ENCODE assay signal across 26 cellular contexts in the genomic region with DNA sequence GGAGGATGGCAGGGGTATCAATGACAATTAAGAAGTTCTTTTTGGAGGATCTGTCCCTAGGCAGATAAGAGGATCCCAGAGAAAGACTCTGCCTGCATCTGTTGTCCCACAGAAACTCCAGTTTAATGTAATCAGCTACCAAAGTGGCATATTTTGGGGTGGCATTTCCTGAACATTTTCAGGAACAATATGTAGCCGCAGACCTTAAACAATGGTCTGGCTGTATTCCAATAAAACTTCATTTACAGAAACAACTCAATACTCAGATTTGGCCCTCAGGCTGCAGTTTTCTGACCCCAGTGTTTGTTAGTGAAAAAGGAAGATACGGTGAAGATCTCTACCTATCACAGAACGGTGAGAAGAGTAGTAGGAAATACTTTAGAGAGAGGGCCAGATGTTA. TPM values are rescaled to one million over a fixed set of nuclear protein-coding genes. Genes with fewer than 3 reads are reported as not detected.
DNase-seq lines count a peak whose midpoint lies in the region; FAIRE-seq and TF ChIP-seq lines count a peak whose summit lies in the region.
"Had no signal": no experiment of that assay in that cellular context is flagged by ENCODE, and none has a peak within 500 bp of the region (broad histone marks: within the 10 kb centered on the region; RNA-seq: fewer than 3 reads in every experiment).

No MANE protein-coding gene starts in this region.

- no peaks in the 10 kb centered on the region for H3K27me3 ChIP-seq in BLaER1 treated with 17β-estradiol and CSF1 and Interleukin-3, amounts not matched to agents 10 nM and 100 nM
- H3K27me3 ChIP-seq in osteoblast (ENCODE audit: insufficient read depth, low read length), result no peaks in the 10 kb centered on the region
- H3K27me3 ChIP-seq in mesendoderm (ENCODE audit: insufficient read depth, low read length, poor library complexity), result no peaks in the 10 kb centered on the region
- H3K27me3 ChIP-seq: Peyer's patch had no signal

- H2BK120ac ChIP-seq in mesendoderm (ENCODE audit: low read depth, low read length), result no peak overlapping the region

- no peaks in the 10 kb centered on the region for H4K20me1 ChIP-seq in BLaER1 treated with 17β-estradiol and CSF1 and Interleukin-3, amounts not matched to agents 10 nM and 100 nM
- no peaks in the 10 kb centered on the region for H4K20me1 ChIP-seq in osteoblast (ENCODE audit: insufficient read depth, low read length)

- H3K4me1 ChIP-seq in BLaER1 treated with 17β-estradiol and CSF1 and Interleukin-3, amounts not matched to agents 10 nM and 100 nM, result peaks cover 64 to 74% (median 68%) of the 10 kb centered on the region in 10 experiments
- H3K4me1 ChIP-seq in osteoblast (ENCODE audit: insufficient read depth, low read length) (peaks cover 5% of the 10 kb centered on the region), mesendoderm (ENCODE audit: control insufficient read depth, low read depth, low read length) (peaks cover 7% of the 10 kb centered on the region)

- no peak overlapping the region for H3K23ac ChIP-seq in mesendoderm (ENCODE audit: low read length)

- no peak overlapping the region for H4K5ac ChIP-seq in mesendoderm (ENCODE audit: low read length)

- no peak for TF ChIP-seq CTCF in osteoblast (IDR thresholded peaks at IDR 0.05; ENCODE audit: extremely low read depth, low read depth, low read length)

- no peak for FAIRE-seq in GM12892 (lab: Jason Lieb, UNC)
- FAIRE-seq: GM18507, H54, HepG2 had no signal

- TF ChIP-seq POLR2A in GM12892 (IDR thresholded peaks at IDR 0.05; ENCODE audit: low read depth, low read length), result no peak

- no peak overlapping the region for H3K56ac ChIP-seq in mesendoderm (ENCODE audit: low read length)

- no CpG with 5 or more reads among the region's 3 CpGs for WGBS in mesendoderm (ENCODE audit: extremely low coverage, insufficient coverage, low lambda C conversion rate)

- no peaks in the 10 kb centered on the region for H3K79me2 ChIP-seq in osteoblast (ENCODE audit: insufficient read depth, low read length)
- no peaks in the 10 kb centered on the region for H3K79me2 ChIP-seq in mesendoderm (ENCODE audit: control insufficient read depth, insufficient read depth, low read length)

- H3K27ac ChIP-seq in BLaER1 treated with 17β-estradiol and CSF1 and Interleukin-3, amounts not matched to agents 10 nM and 100 nM, result no peak overlapping the region; a peak in 2 of 22 replicates
- H3K27ac ChIP-seq in osteoblast (ENCODE audit: low read depth, low read length) (no peak overlapping the region), mesendoderm (ENCODE audit: low read depth, low read length) (no peak overlapping the region)
- H3K27ac ChIP-seq: A549, Peyer's patch had no signal

- H3K4me2 ChIP-seq in BLaER1 treated with 17β-estradiol and CSF1 and Interleukin-3, amounts not matched to agents 10 nM and 100 nM, result peak overlapping the region; percentile 50 to 76 (median 66)
- no peak overlapping the region for H3K4me2 ChIP-seq in osteoblast (ENCODE audit: insufficient read depth, low read length)
- no peak overlapping the region for H3K4me2 ChIP-seq in mesendoderm (ENCODE audit: low read length)
- H3K4me2 ChIP-seq: A549 had no signal

- H2AFZ ChIP-seq in osteoblast (ENCODE audit: low read length), result no peak overlapping the region

- no peaks in the 10 kb centered on the region for H3K79me1 ChIP-seq in mesendoderm (ENCODE audit: low read length)

- peaks cover 0 to 36% (median 16%) of the 10 kb centered on the region in 11 experiments; a peak in 13 of 22 replicates for H3K9me3 ChIP-seq in BLaER1 treated with 17β-estradiol and CSF1 and Interleukin-3, amounts not matched to agents 10 nM and 100 nM (replicated peaks in 1 of 11)
- H3K9me3 ChIP-seq in osteoblast (ENCODE audit: low read depth, low read length), result no peaks in the 10 kb centered on the region
- H3K9me3 ChIP-seq: A549, Peyer's patch had no signal

- H3K36me3 ChIP-seq in BLaER1 treated with 17β-estradiol and CSF1 and Interleukin-3, amounts not matched to agents 10 nM and 100 nM, result peaks cover 0 to 28% (median 0%) of the 10 kb centered on the region in 11 experiments; a peak in 7 of 22 replicates
- no peaks in the 10 kb centered on the region for H3K36me3 ChIP-seq in osteoblast (ENCODE audit: insufficient read depth, low read length)
- H3K36me3 ChIP-seq in mesendoderm (ENCODE audit: control insufficient read depth, insufficient read depth, low read length), result no peaks in the 10 kb centered on the region
- H3K36me3 ChIP-seq: Peyer's patch had no signal

- H3K4me3 ChIP-seq in BLaER1 treated with 17β-estradiol and CSF1 and Interleukin-3, amounts not matched to agents 10 nM and 100 nM, result no peak overlapping the region
- no peak overlapping the region for H3K4me3 ChIP-seq in osteoblast (ENCODE audit: insufficient read depth, low read length)
- no peak overlapping the region for H3K4me3 ChIP-seq in mesendoderm (ENCODE audit: low read length)
- H3K4me3 ChIP-seq: A549, Peyer's patch had no signal

- DNase-seq in MV-4-11 (lab: John Stamatoyannopoulos, UW), result peak; percentile 15
- DNase-seq in dermis blood vessel endothelial cell, result peak; percentile 88
- DNase-seq in osteoblast (ENCODE audit: insufficient read length, low spot score, missing footprints), result peak; percentile 71
- no peak for DNase-seq in mesendoderm
- no peak for DNase-seq in GM12892 (ENCODE audit: insufficient read length)
- DNase-seq in RPMI8226, result no peak
- DNase-seq in ureter (ENCODE audit: low spot score), result no peak
- DNase-seq: CD4-positive, CD25-positive, alpha-beta regulatory T cell; DMS153; DND-41; Kasumi-1; NCI-H1105; NCI-H1436 treated with DMSO at 0.1 percent for 48 hours; NCI-H187 treated with DMSO at 0.1 percent for 48 hours; NCI-H345; NCI-H510A treated with DMSO at 0.1 percent for 48 hours; OCI-M1; Peyer's patch; T-cell had no signal

- no peak overlapping the region for H2BK15ac ChIP-seq in mesendoderm (replicated peaks; ENCODE audit: low read depth)

- no peak overlapping the region for H3K4ac ChIP-seq in mesendoderm (ENCODE audit: low read depth, low read length)

- H3K9ac ChIP-seq in BLaER1 treated with 17β-estradiol and CSF1 and Interleukin-3, amounts not matched to agents 10 nM and 100 nM, result no peak overlapping the region
- no peak overlapping the region for H3K9ac ChIP-seq in mesendoderm (ENCODE audit: low read length)

- no peak overlapping the region for H3K18ac ChIP-seq in mesendoderm (ENCODE audit: low read length)

- no peak overlapping the region for H2AK5ac ChIP-seq in mesendoderm (ENCODE audit: low read length)

- no peak overlapping the region for H2BK5ac ChIP-seq in mesendoderm (ENCODE audit: low read length)

- no peak overlapping the region for H4K8ac ChIP-seq in mesendoderm (ENCODE audit: low read depth, low read length)

RNA-seq across cellular contexts. Expression of a gene that starts 46.1 kb away (rescaled TPM):
- total RNA-seq in dermis blood vessel endothelial cell (0.60 and 1.7 TPM in 2 replicates), osteoblast (not detected in 2 replicates), ureter (not detected)
- not detected for polyA plus RNA-seq in mesendoderm (2013, experiment 1 of 2)
- not detected for polyA plus RNA-seq in mesendoderm (2013, experiment 2 of 2)
- polyA plus RNA-seq in GM12892 (2012; ENCODE audit: missing spikeins), result not detected
- total RNA-seq: CD4-positive, CD25-positive, alpha-beta regulatory T cell; HepG2; HT1080; M059J; T-cell had no signal
- polyA plus RNA-seq: CD4-positive, CD25-positive, alpha-beta regulatory T cell; HepG2 had no signal

RNA-seq across cellular contexts. Expression of a gene that starts 48.2 kb away (rescaled TPM):
- total RNA-seq in dermis blood vessel endothelial cell, result 2.7 and 11.6 TPM in 2 replicates
- total RNA-seq in osteoblast, result 5.1 and 13.3 TPM in 2 replicates
- 0.29 TPM for polyA plus RNA-seq in mesendoderm (2013, experiment 1 of 2)
- polyA plus RNA-seq in mesendoderm (2013, experiment 2 of 2), result 0.22 TPM
- polyA plus RNA-seq in GM12892 (2012; ENCODE audit: missing spikeins), result not detected
- total RNA-seq in ureter, result 1.1 TPM
- total RNA-seq: HepG2 had no signal
- polyA plus RNA-seq: CD4-positive, CD25-positive, alpha-beta regulatory T cell; HepG2 had no signal

Comparison
In these comparisons a context has a peak if more than half of its experiments do, and no peak if none do; other contexts are left out.
1. H3K4me2 ChIP-seq: peak in BLaER1 treated with 17β-estradiol and CSF1 and Interleukin-3, amounts not matched to agents 10 nM and 100 nM (11 of 11); none in osteoblast (single experiment) and mesendoderm (single experiment).
2. DNase-seq: peak in MV-4-11 (single experiment), dermis blood vessel endothelial cell (single experiment) and osteoblast (single experiment); none in mesendoderm (single experiment), GM12892 (single experiment), RPMI8226 (single experiment) and ureter (single experiment).